ENCODE assay signal across 2 cellular contexts in genomic region chr6:3699231-3699630, GRCh38.
TF ChIP-seq lines count a peak whose summit lies in the region.

No MANE protein-coding gene starts in this region.

TF ChIP-seq in IMR-90, 13 proteins besides CTCF, POLR2A, EP300 and RAD21:
- TF ChIP-seq SMC3 (IDR thresholded peaks at IDR 0.05; ENCODE audit: low read depth, low read length) (no peak), RFX5 (IDR thresholded peaks at IDR 0.05; ENCODE audit: low read depth, low read length) (no peak), MAFK (IDR thresholded peaks at IDR 0.05; ENCODE audit: low read depth, low read length) (no peak), MXI1 (IDR thresholded peaks at IDR 0.05; ENCODE audit: borderline replicate concordance, low read depth, low read length) (no peak), USF2 (IDR thresholded peaks at IDR 0.05; ENCODE audit: low read depth, low read length) (no peak), CHD1 (IDR thresholded peaks at IDR 0.05; ENCODE audit: low read depth, low read length) (no peak), RCOR1 (IDR thresholded peaks at IDR 0.05; ENCODE audit: insufficient replicate concordance, low read length) (no peak), ELK1 (IDR thresholded peaks at IDR 0.05; ENCODE audit: borderline replicate concordance, low read depth, low read length) (no peak), BHLHE40 (IDR thresholded peaks at IDR 0.05; ENCODE audit: low read depth, low read length) (no peak)

TF ChIP-seq in K562, 482 proteins besides CTCF, POLR2A, EP300 and RAD21:
- no peak for TF ChIP-seq SMAD1 (IDR thresholded peaks at IDR 0.05; ENCODE audit: low read depth, low read length, partially characterized antibody)
- TF ChIP-seq HMGXB4 (CRISPR knock-in tag; IDR thresholded peaks at IDR 0.05), result no peak
- no peak for TF ChIP-seq KAT7 (CRISPR knock-in tag; IDR thresholded peaks at IDR 0.05; ENCODE audit: borderline replicate concordance)
- TF ChIP-seq NRF1 (conservative IDR thresholded peaks at IDR 0.05 in 1 of 2, IDR thresholded peaks at IDR 0.05 in 1 of 2), result peak; percentile 64 to 66
- TF ChIP-seq BRD4 (IDR thresholded peaks at IDR 0.05), result no peak
- no peak for TF ChIP-seq PTTG1 (tag; IDR thresholded peaks at IDR 0.05; ENCODE audit: low read depth)
